ENCODE assay signal across 28 cellular contexts in the genomic region with DNA sequence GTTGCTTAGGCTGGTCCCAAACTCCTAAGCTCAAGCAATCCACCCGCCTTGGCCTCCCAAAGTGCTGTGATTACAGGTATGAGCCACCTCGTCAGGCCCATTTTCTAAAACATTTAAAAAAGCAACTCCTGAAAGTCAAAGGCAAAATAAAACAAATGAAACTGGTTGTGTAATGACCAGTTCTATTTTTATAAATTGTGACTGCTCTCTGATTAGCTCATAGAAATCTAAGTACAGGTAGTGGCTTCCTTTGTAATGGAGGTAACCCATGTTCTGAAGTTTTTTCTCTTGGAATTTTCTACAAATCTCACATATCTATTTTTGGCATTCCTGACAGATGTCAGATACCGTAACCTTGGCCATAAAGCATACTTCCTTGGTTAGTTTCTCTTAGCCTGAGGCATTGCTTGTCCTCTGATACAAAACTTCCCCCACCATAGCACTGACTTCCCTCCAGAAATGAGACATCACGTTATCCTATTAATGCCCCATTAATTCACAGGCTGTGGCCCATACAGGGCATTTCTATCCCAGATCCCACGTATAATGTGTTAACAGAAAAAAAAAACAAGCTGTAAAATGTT. TPM values are rescaled to one million over a fixed set of nuclear protein-coding genes. Genes with fewer than 3 reads are reported as not detected.
DNase-seq lines count a peak whose midpoint lies in the region; ATAC-seq, FAIRE-seq and TF ChIP-seq lines count a peak whose summit lies in the region.
"Had no signal": no experiment of that assay in that cellular context is flagged by ENCODE, and none has a peak within 500 bp of the region (broad histone marks: within the 10 kb centered on the region; RNA-seq: fewer than 3 reads in every experiment).

No MANE protein-coding gene starts in this region.

- peak; percentile 63 for FAIRE-seq in GM18507 (lab: Jason Lieb, UNC)
- FAIRE-seq: frontal cortex had no signal

- H3K36me3 ChIP-seq in left lung: no peaks in the 10 kb centered on the region
- H3K36me3 ChIP-seq: ascending aorta, stomach, tibial artery had no signal

- DNase-seq in EH (ENCODE audit: low read depth): peak; percentile 71
- DNase-seq in GM18507 (ENCODE audit: extremely low spot score, insufficient read length, low read depth): no peak
- DNase-seq in M059J (ENCODE audit: low read depth): peak; percentile 87
- DNase-seq in foreskin melanocyte: peak; percentile 48
- DNase-seq in left lung: no peak
- DNase-seq in hippocampal formation (lab: John Stamatoyannopoulos, UW): no peak
- DNase-seq in NCI-H2227 (lab: John Stamatoyannopoulos, UW; ENCODE audit: unreplicated experiment): no peak
- DNase-seq: activated CD4-positive, alpha-beta T cell treated with anti-CD3 and anti-CD28 coated beads for 1 hour; activated CD8-positive, alpha-beta T cell treated with anti-CD3 and anti-CD28 coated beads for 36 hours; CD4-positive, alpha-beta memory T cell; effector memory CD4-positive, alpha-beta T cell; H9; KBM-7; left ventricle myocardium superior; natural killer cell; NCI-H1417 treated with DMSO at 0.1 percent for 48 hours; NCI-H2081; NCI-H345; SK-N-SH; stomach; T-helper 17 cell; tibial artery had no signal

- no peak overlapping the region for H3K27ac ChIP-seq in left lung
- H3K27ac ChIP-seq: ascending aorta, coronary artery, hepatocyte, stomach, tibial artery had no signal

- intact Hi-C loops in left lung (cut with DNase I): no loop called here

- no peak overlapping the region for H3K4me3 ChIP-seq in left lung
- H3K4me3 ChIP-seq: ascending aorta, coronary artery, hepatocyte, stomach, tibial artery had no signal

- H3K4me1 ChIP-seq in left lung: peaks cover 0 to 13% of the 10 kb centered on the region in 2 donors
- H3K4me1 ChIP-seq: ascending aorta had no signal

- ATAC-seq in left lung: no peak
- no peak for ATAC-seq in HG02623 (IDR thresholded peaks at IDR 0.05; ENCODE audit: unreplicated experiment)
- ATAC-seq: activated CD8-positive, alpha-beta T cell treated with anti-CD3 and anti-CD28 coated beads for 36 hours; esophagus mucosa; left ventricle myocardium superior; natural killer cell; T-helper 17 cell had no signal

- H3K27me3 ChIP-seq in left lung: no peaks in the 10 kb centered on the region
- H3K27me3 ChIP-seq: ascending aorta, hepatocyte, stomach, tibial artery had no signal

- TF ChIP-seq CTCF in left lung (IDR thresholded peaks at IDR 0.05): no peak

- H3K9me3 ChIP-seq in left lung: no peaks in the 10 kb centered on the region
- H3K9me3 ChIP-seq: ascending aorta, SK-N-SH, stomach, tibial artery had no signal

RNA-seq across cellular contexts. Expression of a gene that starts 14.1 kb away (rescaled TPM):
- total RNA-seq in M059J (2014; rRNA removed; shearing (Covaris generic)): 48.9 and 55.6 TPM in 2 replicates
- 10 to 100 TPM; 44.8 to 52.4 TPM for total RNA-seq in left lung

RNA-seq across cellular contexts. Expression of a gene that starts 37.6 kb away (rescaled TPM):
- total RNA-seq in M059J (2014; rRNA removed; shearing (Covaris generic)): 14.7 and 15.4 TPM in 2 replicates
- 10 to 100 TPM; 11.2 to 22.6 TPM for total RNA-seq in left lung

Comparison
In these comparisons a context has a peak if more than half of its experiments do, and no peak if none do; other contexts are left out.
1. DNase-seq: peak in EH (single experiment), M059J (single experiment) and foreskin melanocyte (single experiment); none in GM18507 (single experiment), left lung (0 of 2), hippocampal formation (0 of 2) and NCI-H2227 (single experiment).